In the genomic region with DNA sequence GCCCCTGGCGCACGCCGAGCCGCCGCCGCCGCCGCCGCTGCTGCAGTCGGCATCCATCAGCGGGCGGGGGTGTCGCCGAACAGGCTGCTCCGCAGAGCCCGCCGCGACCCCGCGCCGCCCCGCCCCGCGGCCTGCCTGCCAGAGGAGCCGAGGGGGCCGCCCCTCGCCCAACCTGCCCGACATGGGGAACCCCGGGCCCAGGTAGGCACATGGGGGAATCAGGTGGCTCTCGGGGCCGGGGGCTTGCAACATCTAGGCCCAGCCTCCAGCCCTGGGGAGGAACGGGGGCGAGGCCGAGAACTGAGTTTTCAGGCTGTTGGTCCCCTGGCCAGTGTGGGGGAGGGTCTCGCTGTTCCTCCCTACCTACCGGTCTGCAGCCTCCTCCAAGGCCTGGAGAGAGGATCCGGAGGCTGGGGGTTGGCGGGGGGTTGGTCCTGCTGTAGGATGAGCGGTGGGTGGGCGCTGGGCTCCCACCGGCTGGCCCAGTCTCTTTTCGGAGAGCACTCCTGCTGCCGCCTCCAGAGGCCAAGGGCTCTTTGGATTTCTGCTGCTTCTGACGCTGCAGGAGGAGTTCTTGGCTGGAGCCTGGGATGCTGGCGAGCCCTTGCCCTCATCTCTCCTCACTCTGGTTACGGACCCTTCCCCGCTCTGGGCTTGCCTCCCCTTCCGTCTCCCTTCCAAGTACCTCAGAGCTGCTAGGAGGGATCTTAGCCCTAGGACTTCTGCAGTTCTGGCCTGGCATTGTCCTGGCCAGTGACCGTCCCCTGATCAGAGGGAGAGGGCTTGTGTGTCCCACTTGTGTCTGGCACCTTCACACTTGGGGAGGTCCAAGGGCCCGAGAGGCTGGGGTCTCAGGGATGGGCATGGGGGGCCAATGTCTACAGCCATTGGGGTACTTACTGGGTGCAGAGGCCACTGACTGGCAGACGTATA, we compare ENCODE assay signal across 8 cellular contexts. TPM values are rescaled to one million over a fixed set of nuclear protein-coding genes. Genes with fewer than 3 reads are reported as not detected.
DNase-seq lines count a peak whose midpoint lies in the region; ATAC-seq and TF ChIP-seq lines count a peak whose summit lies in the region.

Gene EPB41L1 (plus strand): TSS at position 45 of the 933 bp plus-strand sequence. CDS start 19,038 bp downstream, outside the sequence.

- H3K36me3 ChIP-seq in CD8-positive, alpha-beta T cell (ENCODE audit: insufficient read depth, low read length): no peaks in the 10 kb centered on the region
- H3K36me3 ChIP-seq in testis (ENCODE audit: low read depth, missing control alignments): no peaks in the 10 kb centered on the region

- POLR2A ChIA-PET in CD8-positive, alpha-beta T cell (lab: Charles Lee): no interaction called here

- peaks cover 21% of the 10 kb centered on the region for H3K27me3 Mint-ChIP-seq in CD8-positive, alpha-beta T cell (ENCODE audit: low read depth)
- H3K27me3 Mint-ChIP-seq in dendritic cell treated with granulocyte-macrophage colony-stimulating factor and Interleukin-4, amounts not matched to agents 40 ng/mL and 50 ng/mL, for 4 days: peaks cover 56% of the 10 kb centered on the region

- no peak within 1 kb of the TSS for H3K27ac ChIP-seq in CD8-positive, alpha-beta T cell (ENCODE audit: low read depth, low read length)
- H3K27ac ChIP-seq in testis: peak within 1 kb of the TSS; percentile 74 to 79

- H3K27ac Mint-ChIP-seq in CD8-positive, alpha-beta T cell: no peak within 1 kb of the TSS
- H3K27ac Mint-ChIP-seq in dendritic cell treated with granulocyte-macrophage colony-stimulating factor and Interleukin-4, amounts not matched to agents 40 ng/mL and 50 ng/mL, for 4 days: no peak within 1 kb of the TSS

- peak within 1 kb of the TSS; percentile 68 for H3K4me3 Mint-ChIP-seq in CD8-positive, alpha-beta T cell
- H3K4me3 Mint-ChIP-seq in dendritic cell treated with granulocyte-macrophage colony-stimulating factor and Interleukin-4, amounts not matched to agents 40 ng/mL and 50 ng/mL, for 4 days: peak within 1 kb of the TSS; percentile 62

- H3K9me3 ChIP-seq in CD8-positive, alpha-beta T cell (ENCODE audit: low read length): no peaks in the 10 kb centered on the region
- H3K9me3 ChIP-seq in testis: no peaks in the 10 kb centered on the region

- CTCF ChIA-PET in CD8-positive, alpha-beta T cell (lab: Charles Lee): interaction anchor here (1.8 to 2.1 kb wide), 2 partner anchors 48 to 163 kb away, joined by 6 to 9 read pairs; no protein-coding TSS in a partner anchor

- TF ChIP-seq POLR2A in testis (IDR thresholded peaks at IDR 0.05): no peak

- peak in 1 of 7 experiments; percentile 30 for DNase-seq in CD8-positive, alpha-beta T cell
- DNase-seq in M059J (ENCODE audit: low read depth) (no peak), lung microvascular endothelial cell (ENCODE audit: low read depth in 2 of 2) (no peak), testis (no peak), NCI-H1048 (lab: John Stamatoyannopoulos, UW) (no peak)

- intact Hi-C loops in CD8-positive, alpha-beta T cell (cut with DNase I, micrococcal nuclease): no loop called here
- intact Hi-C loops in dendritic cell treated with granulocyte-macrophage colony-stimulating factor and Interleukin-4, amounts not matched to agents 40 ng/mL and 50 ng/mL, for 4 days (cut with micrococcal nuclease): no loop called here
- intact Hi-C loops in testis (cut with DNase I; ENCODE audit: low total_unique reads): no loop called here

- no peak for TF ChIP-seq CTCF in CD8-positive, alpha-beta T cell (IDR thresholded peaks at IDR 0.05)
- no peak for TF ChIP-seq CTCF in testis (IDR thresholded peaks at IDR 0.05)

- 5 to 12% methylated on average over 24 to 31 of the region's 51 CpGs for WGBS in testis, 2 donors

- H3K27me3 ChIP-seq in CD8-positive, alpha-beta T cell (ENCODE audit: insufficient read depth, low read length): no peaks in the 10 kb centered on the region
- no peaks in the 10 kb centered on the region for H3K27me3 ChIP-seq in testis

- H3K4me3 ChIP-seq in CD8-positive, alpha-beta T cell (ENCODE audit: low read depth, low read length): peak within 1 kb of the TSS; percentile 35
- peak within 1 kb of the TSS; percentile 62 to 73 for H3K4me3 ChIP-seq in testis

- H3K4me1 Mint-ChIP-seq in CD8-positive, alpha-beta T cell (ENCODE audit: low read depth): peaks cover 4% of the 10 kb centered on the region
- H3K4me1 Mint-ChIP-seq in dendritic cell treated with granulocyte-macrophage colony-stimulating factor and Interleukin-4, amounts not matched to agents 40 ng/mL and 50 ng/mL, for 4 days (ENCODE audit: low read depth): peaks cover 10% of the 10 kb centered on the region

- peak; percentile 23 for ATAC-seq in CD8-positive, alpha-beta T cell
- ATAC-seq in GM18520 (IDR thresholded peaks at IDR 0.05; ENCODE audit: unreplicated experiment): no peak
- ATAC-seq in GM21825 (IDR thresholded peaks at IDR 0.05; ENCODE audit: unreplicated experiment): no peak

- no peaks in the 10 kb centered on the region for H3K9me3 Mint-ChIP-seq in CD8-positive, alpha-beta T cell
- no peaks in the 10 kb centered on the region for H3K9me3 Mint-ChIP-seq in dendritic cell treated with granulocyte-macrophage colony-stimulating factor and Interleukin-4, amounts not matched to agents 40 ng/mL and 50 ng/mL, for 4 days

- H3K4me1 ChIP-seq in CD8-positive, alpha-beta T cell (ENCODE audit: insufficient read depth, low read length): no peaks in the 10 kb centered on the region
- H3K4me1 ChIP-seq in testis: peaks cover 42% of the 10 kb centered on the region

- H3K36me3 Mint-ChIP-seq in CD8-positive, alpha-beta T cell: no peaks in the 10 kb centered on the region
- no peaks in the 10 kb centered on the region for H3K36me3 Mint-ChIP-seq in dendritic cell treated with granulocyte-macrophage colony-stimulating factor and Interleukin-4, amounts not matched to agents 40 ng/mL and 50 ng/mL, for 4 days (ENCODE audit: low read depth)

RNA-seq across cellular contexts. Expression of gene EPB41L1, which starts in this region (rescaled TPM):
- total RNA-seq in CD8-positive, alpha-beta T cell: under 1 TPM in 1 of 2 experiments, not detected in 1; 0.30 TPM
- total RNA-seq in M059J (2014; rRNA removed; shearing (Covaris generic)): 20.1 and 34.9 TPM in 2 replicates
- total RNA-seq in lung microvascular endothelial cell (5.4 and 14.3 TPM in 2 replicates), testis (10 to 100 TPM; 63.7 to 65.3 TPM)
- polyA plus RNA-seq in testis (ENCODE audit: insufficient read depth, low read depth, low replicate concordance): 49.8 TPM

Comparison
In these comparisons a context has a peak if more than half of its experiments do, and no peak if none do; other contexts are left out.
1. Peak in ATAC-seq and H3K4me3 ChIP-seq in CD8-positive, alpha-beta T cell; RNA of the gene not detected or under 1 TPM.